Comparison of ENCODE assay signal across 26 cellular contexts in the genomic region with DNA sequence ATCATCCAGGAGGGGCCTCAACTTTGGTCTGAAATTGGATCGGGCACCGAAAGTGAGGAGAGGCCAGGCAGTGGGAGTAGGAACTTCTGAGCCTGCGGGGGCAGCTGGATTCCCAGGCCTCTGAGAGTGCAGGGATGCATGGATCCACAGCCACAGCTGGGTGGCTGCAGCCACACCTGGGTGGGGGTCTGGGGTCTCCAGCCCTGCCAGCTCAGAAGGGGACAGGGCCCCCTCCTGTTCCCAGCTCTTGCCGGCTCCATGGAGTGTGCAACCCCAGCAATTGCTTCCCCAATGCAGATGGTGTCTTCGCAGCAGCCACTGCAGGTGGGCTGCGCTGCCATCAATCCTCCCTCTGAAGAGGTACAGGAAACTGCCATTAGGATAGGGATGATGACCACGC.
"Had no signal": no experiment of that assay in that cellular context is flagged by ENCODE, and none has a peak within 500 bp of the region (broad histone marks: within the 10 kb centered on the region; RNA-seq: fewer than 3 reads in every experiment).

No MANE protein-coding gene starts in this region.

- H3K4me3 Mint-ChIP-seq: mesothelial cell of epicardium; naive B cell; natural killer cell treated with Interleukin-12 subunit alpha and Interleukin-12 subunit beta and Interleukin-15 and Interleukin-18, amount 100 ng/mL, for 72 hours; stimulated activated naive CD8-positive, alpha-beta T cell treated with anti-CD3 and anti-CD28 coated beads, Interleukin-15, amount 100 ng/mL, for 72 hours; type B pancreatic cell had no signal

- H2AFZ ChIP-seq: hepatocyte had no signal

- DNase-seq: heart right ventricle; kidney glomerular epithelial cell; left cardiac atrium; left lung; mesendoderm; naive B cell; nucleus accumbens; retina; stimulated activated CD4-positive, alpha-beta T cell treated with anti-CD3 and anti-CD28 coated beads, Interleukin-12 subunit alpha, Interleukin-12 subunit beta, amount 100 ng/mL, for 4 hours; stimulated activated CD4-positive, alpha-beta T cell treated with anti-CD3 and anti-CD28 coated beads, Interleukin-15, amount 100 ng/mL, for 24 hours; stimulated activated CD4-positive, alpha-beta T cell treated with anti-CD3 and anti-CD28 coated beads, Interleukin-2, amount 100 ng/mL, for 24 hours; stimulated activated CD4-positive, alpha-beta T cell treated with anti-CD3 and anti-CD28 coated beads, Interleukin-4, amount 100 ng/mL, for 1 hour; stimulated activated naive CD4-positive, alpha-beta T cell treated with Interleukin-2 at 50 U/mL for 16 hours; stimulated activated naive CD8-positive, alpha-beta T cell treated with anti-CD3 and anti-CD28 coated beads, Interleukin-15, amount 100 ng/mL, for 72 hours; substantia nigra; uterus had no signal

- H3K4me1 ChIP-seq: heart right ventricle, left lung, pancreas, prostate gland, tibial nerve, uterus had no signal

- H3K9me3 Mint-ChIP-seq: mesothelial cell of epicardium had no signal

- H3K27ac Mint-ChIP-seq: mesothelial cell of epicardium; naive B cell; natural killer cell treated with Interleukin-12 subunit alpha and Interleukin-12 subunit beta and Interleukin-15 and Interleukin-18, amount 100 ng/mL, for 72 hours; stimulated activated naive CD8-positive, alpha-beta T cell treated with anti-CD3 and anti-CD28 coated beads, Interleukin-15, amount 100 ng/mL, for 72 hours; type B pancreatic cell had no signal

- H3K27me3 Mint-ChIP-seq: naive B cell; natural killer cell treated with Interleukin-12 subunit alpha and Interleukin-12 subunit beta and Interleukin-15 and Interleukin-18, amount 100 ng/mL, for 72 hours; stimulated activated naive CD8-positive, alpha-beta T cell treated with anti-CD3 and anti-CD28 coated beads, Interleukin-15, amount 100 ng/mL, for 72 hours; type B pancreatic cell had no signal

- H3K4me2 ChIP-seq: hepatocyte had no signal

- H3K4me1 Mint-ChIP-seq: mesothelial cell of epicardium; naive B cell; stimulated activated naive CD8-positive, alpha-beta T cell treated with anti-CD3 and anti-CD28 coated beads, Interleukin-15, amount 100 ng/mL, for 72 hours had no signal

- H3K9me3 ChIP-seq: pancreas, prostate gland, tibial nerve, uterus had no signal

- H3K27me3 ChIP-seq: heart right ventricle, hepatocyte, left lung, pancreas, tibial nerve, uterus had no signal

- H3K36me3 ChIP-seq: heart right ventricle, left lung, pancreas, prostate gland, tibial nerve, uterus had no signal

- H3K4me3 ChIP-seq: heart right ventricle, hepatocyte, left lung, lung, pancreas, prostate gland, skin epidermis, tibial nerve, uterus had no signal

- H3K27ac ChIP-seq: heart right ventricle, hepatocyte, left lung, pancreas, prostate gland, skin epidermis, tibial nerve, uterus had no signal

- ATAC-seq: heart right ventricle; left cardiac atrium; left lung; pancreas; sciatic nerve; stimulated activated naive CD8-positive, alpha-beta T cell treated with anti-CD3 and anti-CD28 coated beads, Interleukin-15, amount 100 ng/mL, for 72 hours had no signal

- H3K36me3 Mint-ChIP-seq: mesothelial cell of epicardium; naive B cell; natural killer cell treated with Interleukin-12 subunit alpha and Interleukin-12 subunit beta and Interleukin-15 and Interleukin-18, amount 100 ng/mL, for 72 hours; type B pancreatic cell had no signal
